Comparison of ENCODE assay signal across 1 cellular context in the genomic region with DNA sequence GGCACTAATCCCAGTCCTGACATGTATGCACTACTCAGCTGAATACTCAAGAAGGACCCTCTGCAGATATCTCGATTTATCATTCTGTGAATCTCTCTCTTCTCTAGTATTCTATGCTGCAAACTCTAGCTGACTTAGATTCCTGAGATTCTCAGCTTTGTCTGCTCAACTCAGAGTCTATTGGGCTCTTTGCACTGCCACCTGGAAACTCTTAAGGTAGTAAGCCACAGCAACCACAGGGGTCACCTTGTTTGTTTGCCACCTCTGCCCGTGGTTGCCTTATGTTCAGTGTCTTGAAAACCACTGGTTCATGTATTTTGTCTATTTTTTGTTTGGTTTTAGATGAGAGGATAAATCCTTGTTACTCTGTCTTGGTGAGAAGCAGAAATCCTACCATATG.
TF ChIP-seq lines count a peak whose summit lies in the region.

No MANE protein-coding gene starts in this region.

TF ChIP-seq in GM23338, 12 proteins besides CTCF, POLR2A, EP300 and RAD21 (continued from another document):
- TF ChIP-seq CREB1 (CRISPR knock-in tag; IDR thresholded peaks at IDR 0.05; ENCODE audit: low read depth) (no peak), NANOG (IDR thresholded peaks at IDR 0.05; ENCODE audit: borderline replicate concordance) (no peak)
